ENCODE assay signal across 1 cellular context in the genomic region with DNA sequence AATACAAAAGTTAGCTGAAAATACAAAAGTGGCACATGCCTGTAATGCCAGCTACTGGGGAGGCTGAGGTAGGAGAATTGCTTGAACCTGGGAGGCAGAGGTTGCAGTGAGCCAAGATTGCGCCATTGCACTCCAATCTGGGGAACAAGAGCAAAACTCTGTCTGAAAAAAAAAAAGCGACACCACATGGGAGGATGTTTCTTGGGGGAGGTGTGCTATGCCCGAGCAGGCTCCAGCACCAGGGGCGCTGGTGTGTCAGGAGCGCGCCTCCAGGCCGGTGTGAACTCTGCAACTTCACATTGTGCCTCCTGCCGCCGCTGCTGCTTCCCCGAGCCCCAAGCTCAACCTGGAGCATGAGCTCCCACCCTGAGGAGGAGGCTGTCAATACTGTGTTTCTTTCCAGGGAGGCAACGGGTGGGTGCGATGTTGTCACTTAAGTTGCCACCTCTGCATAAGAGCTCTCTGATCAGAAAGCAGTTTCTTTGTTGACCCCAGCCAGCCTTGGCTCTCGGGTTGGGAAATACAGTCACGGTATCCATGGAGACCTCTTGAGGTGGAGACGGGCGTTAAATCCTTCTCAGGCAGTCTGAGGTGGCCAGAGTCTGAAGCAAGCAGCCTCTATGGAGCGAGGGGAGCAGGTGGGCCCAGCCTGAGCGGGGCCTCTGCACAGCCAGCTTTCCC.
A peak's percentile ranks its signal among the peaks of the same experiment; 100 is the strongest.
TF ChIP-seq lines count a peak whose summit lies in the region.

No MANE protein-coding gene starts in this region.

TF ChIP-seq in HEK293, 187 proteins besides CTCF, POLR2A, EP300 and RAD21 (continued from another document):
- TF ChIP-seq, protein P1, sequence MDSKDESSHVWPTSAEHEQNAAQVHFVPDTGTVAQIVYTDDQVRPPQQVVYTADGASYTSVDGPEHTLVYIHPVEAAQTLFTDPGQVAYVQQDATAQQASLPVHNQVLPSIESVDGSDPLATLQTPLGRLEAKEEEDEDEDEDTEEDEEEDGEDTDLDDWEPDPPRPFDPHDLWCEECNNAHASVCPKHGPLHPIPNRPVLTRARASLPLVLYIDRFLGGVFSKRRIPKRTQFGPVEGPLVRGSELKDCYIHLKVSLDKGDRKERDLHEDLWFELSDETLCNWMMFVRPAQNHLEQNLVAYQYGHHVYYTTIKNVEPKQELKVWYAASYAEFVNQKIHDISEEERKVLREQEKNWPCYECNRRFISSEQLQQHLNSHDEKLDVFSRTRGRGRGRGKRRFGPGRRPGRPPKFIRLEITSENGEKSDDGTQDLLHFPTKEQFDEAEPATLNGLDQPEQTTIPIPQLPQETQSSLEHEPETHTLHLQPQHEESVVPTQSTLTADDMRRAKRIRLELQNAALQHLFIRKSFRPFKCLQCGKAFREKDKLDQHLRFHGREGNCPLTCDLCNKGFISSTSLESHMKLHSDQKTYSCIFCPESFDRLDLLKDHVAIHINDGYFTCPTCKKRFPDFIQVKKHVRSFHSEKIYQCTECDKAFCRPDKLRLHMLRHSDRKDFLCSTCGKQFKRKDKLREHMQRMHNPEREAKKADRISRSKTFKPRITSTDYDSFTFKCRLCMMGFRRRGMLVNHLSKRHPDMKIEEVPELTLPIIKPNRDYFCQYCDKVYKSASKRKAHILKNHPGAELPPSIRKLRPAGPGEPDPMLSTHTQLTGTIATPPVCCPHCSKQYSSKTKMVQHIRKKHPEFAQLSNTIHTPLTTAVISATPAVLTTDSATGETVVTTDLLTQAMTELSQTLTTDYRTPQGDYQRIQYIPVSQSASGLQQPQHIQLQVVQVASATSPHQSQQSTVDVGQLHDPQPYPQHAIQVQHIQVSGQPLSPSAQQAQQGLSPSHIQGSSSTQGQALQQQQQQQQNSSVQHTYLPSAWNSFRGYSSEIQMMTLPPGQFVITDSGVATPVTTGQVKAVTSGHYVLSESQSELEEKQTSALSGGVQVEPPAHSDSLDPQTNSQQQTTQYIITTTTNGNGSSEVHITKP (tag by site-specific recombination; IDR thresholded peaks at IDR 0.05): peak; percentile 77
- TF ChIP-seq, protein P2, sequence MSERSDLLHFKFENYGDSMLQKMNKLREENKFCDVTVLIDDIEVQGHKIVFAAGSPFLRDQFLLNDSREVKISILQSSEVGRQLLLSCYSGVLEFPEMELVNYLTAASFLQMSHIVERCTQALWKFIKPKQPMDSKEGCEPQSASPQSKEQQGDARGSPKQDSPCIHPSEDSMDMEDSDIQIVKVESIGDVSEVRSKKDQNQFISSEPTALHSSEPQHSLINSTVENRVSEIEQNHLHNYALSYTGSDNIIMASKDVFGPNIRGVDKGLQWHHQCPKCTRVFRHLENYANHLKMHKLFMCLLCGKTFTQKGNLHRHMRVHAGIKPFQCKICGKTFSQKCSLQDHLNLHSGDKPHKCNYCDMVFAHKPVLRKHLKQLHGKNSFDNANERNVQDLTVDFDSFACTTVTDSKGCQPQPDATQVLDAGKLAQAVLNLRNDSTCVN (tag by site-specific recombination; optimal IDR thresholded peaks at IDR 0.05): no peak
